ENCODE assay signal across 8 cellular contexts in the genomic region with DNA sequence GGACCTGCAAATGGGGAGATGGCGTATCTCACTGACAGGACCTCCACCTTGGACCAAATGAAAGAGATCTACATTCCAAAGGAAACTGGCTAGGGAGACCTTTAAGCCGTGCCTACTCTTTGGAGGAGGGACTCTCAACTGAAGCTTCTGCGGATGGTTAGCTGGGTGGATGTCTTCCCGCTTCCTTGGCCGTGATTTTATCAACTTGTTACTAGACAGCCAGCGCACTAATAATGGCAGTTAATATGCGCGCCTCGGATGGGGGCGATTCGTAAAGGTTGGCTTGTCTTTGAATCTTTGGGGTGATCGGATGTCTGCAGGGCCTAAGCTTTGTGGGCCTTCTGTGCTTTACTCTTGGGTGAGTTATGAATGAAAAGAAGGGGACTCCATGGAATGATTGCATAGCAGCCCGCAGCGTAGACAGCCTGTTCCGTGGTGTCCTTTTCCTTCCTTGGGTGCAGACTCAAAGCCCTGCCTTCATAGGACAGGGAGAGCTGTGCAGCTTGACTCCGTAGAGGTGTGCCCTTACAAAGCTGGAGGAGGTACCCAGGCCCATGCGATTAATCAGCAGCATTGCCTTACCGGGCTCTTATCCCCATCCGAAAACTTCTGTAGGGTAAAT. TPM values are rescaled to one million over a fixed set of nuclear protein-coding genes. Genes with fewer than 3 reads are reported as not detected.
DNase-seq lines count a peak whose midpoint lies in the region; ATAC-seq and TF ChIP-seq lines count a peak whose summit lies in the region.

No MANE protein-coding gene starts in this region.

- peaks cover 8% of the 10 kb centered on the region for H3K27me3 Mint-ChIP-seq in activated naive CD4-positive, alpha-beta T cell treated with anti-CD3 and anti-CD28 coated beads, Interleukin-2, amount 50 U/mL, for 24 hours

- TF ChIP-seq POLR2A in upper lobe of left lung (IDR thresholded peaks at IDR 0.05) = no peak

- H3K4me1 ChIP-seq in lower lobe of right lung (peaks cover 42% of the 10 kb centered on the region), upper lobe of left lung (peaks cover 16 to 39% (median 19%) of the 10 kb centered on the region in 4 donors)

- 33 to 61% methylated on average over 19 of the region's 19 CpGs for WGBS in upper lobe of left lung, 2 donors

- in situ Hi-C loops in astrocyte of the spinal cord (cut with HindIII; ENCODE audit: low sequenced_read_pairs) = no loop called here

- no peaks in the 10 kb centered on the region for H3K27me3 ChIP-seq in lower lobe of right lung (ENCODE audit: low read depth)
- H3K27me3 ChIP-seq in upper lobe of left lung = no peaks in the 10 kb centered on the region

- no peak for ATAC-seq in activated naive CD4-positive, alpha-beta T cell treated with anti-CD3 and anti-CD28 coated beads, Interleukin-2, amount 50 U/mL, for 72 hours
- ATAC-seq in lower lobe of right lung = no peak
- no peak for ATAC-seq in upper lobe of left lung (ENCODE audit: low FRiP score in 2 of 2)
- no peak for ATAC-seq in HG02763 (IDR thresholded peaks at IDR 0.05; ENCODE audit: unreplicated experiment)
- ATAC-seq in GM21515 (IDR thresholded peaks at IDR 0.05; ENCODE audit: unreplicated experiment) = no peak

- no peak overlapping the region for H3K27ac ChIP-seq in lower lobe of right lung
- H3K27ac ChIP-seq in upper lobe of left lung = peak overlapping the region in 2 of 4 donors; percentile 30 to 82

- no peak for TF ChIP-seq EP300 in upper lobe of left lung (IDR thresholded peaks at IDR 0.05)

- peak overlapping the region; percentile 81 for H3K4me3 Mint-ChIP-seq in activated naive CD4-positive, alpha-beta T cell treated with anti-CD3 and anti-CD28 coated beads, Interleukin-2, amount 50 U/mL, for 24 hours

- H3K36me3 ChIP-seq in lower lobe of right lung (no peaks in the 10 kb centered on the region), upper lobe of left lung (no peaks in the 10 kb centered on the region)

- no peak overlapping the region for H3K27ac Mint-ChIP-seq in activated naive CD4-positive, alpha-beta T cell treated with anti-CD3 and anti-CD28 coated beads, Interleukin-2, amount 50 U/mL, for 24 hours
- no peak overlapping the region for H3K27ac Mint-ChIP-seq in activated naive CD4-positive, alpha-beta T cell treated with anti-CD3 and anti-CD28 coated beads, Interleukin-2, amount 50 U/mL, for 72 hours

- H3K9me3 Mint-ChIP-seq in activated naive CD4-positive, alpha-beta T cell treated with anti-CD3 and anti-CD28 coated beads, Interleukin-2, amount 50 U/mL, for 24 hours = no peaks in the 10 kb centered on the region
- H3K9me3 Mint-ChIP-seq in activated naive CD4-positive, alpha-beta T cell treated with anti-CD3 and anti-CD28 coated beads, Interleukin-2, amount 50 U/mL, for 72 hours = no peaks in the 10 kb centered on the region

- TF ChIP-seq CTCF in astrocyte of the spinal cord (IDR thresholded peaks at IDR 0.05; ENCODE audit: low read depth, low read length) (no peak), lower lobe of right lung (IDR thresholded peaks at IDR 0.05) (no peak), upper lobe of left lung (IDR thresholded peaks at IDR 0.05) (no peak)

- intact Hi-C loops in lower lobe of right lung (cut with DNase I) = no loop called here

- H3K9me3 ChIP-seq in lower lobe of right lung (no peaks in the 10 kb centered on the region), upper lobe of left lung (no peaks in the 10 kb centered on the region)

- DNase-seq in activated naive CD4-positive, alpha-beta T cell treated with anti-CD3 and anti-CD28 coated beads, Interleukin-2, amount 50 U/mL, for 72 hours (ENCODE audit: low spot score in 2 of 2) = no peak
- DNase-seq in astrocyte of the spinal cord (ENCODE audit: low read depth, low spot score) = no peak
- no peak for DNase-seq in lower lobe of right lung
- no peak for DNase-seq in upper lobe of left lung
- no peak for DNase-seq in activated effector memory CD4-positive, alpha-beta T cell treated with Interleukin-2 at 50 U/mL for 16 hours

- no peaks in the 10 kb centered on the region for H3K36me3 Mint-ChIP-seq in activated naive CD4-positive, alpha-beta T cell treated with anti-CD3 and anti-CD28 coated beads, Interleukin-2, amount 50 U/mL, for 24 hours
- H3K36me3 Mint-ChIP-seq in activated naive CD4-positive, alpha-beta T cell treated with anti-CD3 and anti-CD28 coated beads, Interleukin-2, amount 50 U/mL, for 72 hours = peaks cover 6 to 8% of the 10 kb centered on the region in 2 donors

- H3K4me1 Mint-ChIP-seq in activated naive CD4-positive, alpha-beta T cell treated with anti-CD3 and anti-CD28 coated beads, Interleukin-2, amount 50 U/mL, for 24 hours = peaks cover 32% of the 10 kb centered on the region

- H3K4me3 ChIP-seq in astrocyte of the spinal cord (ENCODE audit: low read depth, low read length) (peak overlapping the region; percentile 65), lower lobe of right lung (peak overlapping the region; percentile 71), upper lobe of left lung (peak overlapping the region; percentile 56 to 81 (median 69))

RNA-seq across cellular contexts. Expression of a gene that starts 1.5 kb away (rescaled TPM):
- 1 to 10 TPM in 1 of 2 donors, under 1 TPM in 1; 0.66 to 1.7 TPM for total RNA-seq in activated naive CD4-positive, alpha-beta T cell treated with anti-CD3 and anti-CD28 coated beads, Interleukin-2, amount 50 U/mL, for 72 hours
- total RNA-seq in lower lobe of right lung (11.3 TPM), upper lobe of left lung (10 to 100 TPM; 11.4 to 16.9 (median 14.4) TPM)
